25 cellular contexts compared by ENCODE assay signal in genomic region chr2:153268941-153269461, GRCh38.
"Had no signal": no experiment of that assay in that cellular context is flagged by ENCODE, and none has a peak within 500 bp of the region (broad histone marks: within the 10 kb centered on the region; RNA-seq: fewer than 3 reads in every experiment).

No MANE protein-coding gene starts in this region.

- H3K4me3 Mint-ChIP-seq: IgD-negative memory B cell had no signal

- H3K27ac ChIP-seq: HL-60, KMS-11, SJCRH30 had no signal

- H3K27me3 ChIP-seq: SJCRH30 had no signal

- H3K4me1 ChIP-seq: SJCRH30 had no signal

- DNase-seq: Kasumi-1; MV-4-11; NCI-H1048; NCI-H1105; NCI-H1417; NCI-H1436 treated with DMSO at 0.1 percent for 48 hours; NCI-H1694; NCI-H187 treated with DMSO at 0.1 percent for 48 hours; NCI-H2029 treated with DMSO at 0.1 percent for 48 hours; NCI-H2171 treated with DMSO at 0.1 percent for 48 hours; NCI-H524; NCI-H69; NCI-H774; NK-92 treated with Interleukin-12 subunit alpha and Interleukin-12 subunit beta, amount 100 ng/mL, for 24 hours; PC-3; SHP77 treated with DMSO at 0.1 percent for 48 hours; SJCRH30; T-helper 1 cell had no signal

- ATAC-seq: K562, Panc1, PC-3, Right ventricle myocardium inferior, SK-N-SH treated with all-trans-retinoic acid at 6 μM for 48 hours had no signal

- H3K9ac ChIP-seq: KMS-11 had no signal

- H3K4me2 ChIP-seq: KMS-11 had no signal

- H3K27ac Mint-ChIP-seq: IgD-negative memory B cell had no signal

- H3K4me3 ChIP-seq: K562, SJCRH30 had no signal

- H3K36me3 ChIP-seq: SJCRH30 had no signal

- H3K27me3 Mint-ChIP-seq: IgD-negative memory B cell had no signal

- H3K9me3 ChIP-seq: SJCRH30 had no signal
